1 cellular context compared by ENCODE assay signal in the genomic region with DNA sequence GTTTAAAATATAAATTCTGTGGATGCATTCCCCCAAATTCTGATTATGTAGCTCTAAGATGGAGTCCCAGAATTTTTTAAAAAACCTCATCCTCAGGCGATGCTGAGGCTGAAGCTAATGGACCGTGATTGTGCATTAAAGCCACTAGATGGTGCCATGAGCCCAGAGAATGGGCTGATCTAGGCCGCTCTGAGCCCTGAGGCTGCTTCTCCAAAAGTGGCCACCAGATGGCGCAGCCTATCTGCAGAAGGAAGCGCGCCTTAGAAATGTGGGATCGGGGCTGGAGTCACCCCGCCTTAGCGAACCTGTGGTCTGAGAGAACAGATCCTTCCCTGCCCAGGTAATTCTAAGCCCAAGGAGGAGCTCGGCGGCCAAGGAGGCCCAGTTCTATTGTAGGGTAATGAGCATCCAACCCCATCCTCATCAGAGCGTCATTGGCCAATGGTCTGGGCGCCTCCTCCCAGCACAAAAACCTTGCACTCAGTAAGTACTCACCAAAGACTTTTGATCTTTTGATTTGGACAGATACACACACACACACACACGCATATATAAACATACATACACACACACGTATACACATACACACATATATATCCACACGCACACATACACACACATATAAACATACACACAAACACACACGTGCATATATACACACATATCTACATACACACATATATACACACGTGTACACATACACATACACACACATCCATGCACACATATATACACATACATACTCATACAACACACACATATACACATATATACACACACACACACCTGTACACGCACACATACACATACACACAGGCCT.
A peak's percentile ranks its signal among the peaks of the same experiment; 100 is the strongest.
TF ChIP-seq lines count a peak whose summit lies in the region.

No MANE protein-coding gene starts in this region.

TF ChIP-seq in HEK293, 187 proteins besides CTCF, POLR2A, EP300 and RAD21 (continued from another document and continues in another):
- TF ChIP-seq, protein P1, sequence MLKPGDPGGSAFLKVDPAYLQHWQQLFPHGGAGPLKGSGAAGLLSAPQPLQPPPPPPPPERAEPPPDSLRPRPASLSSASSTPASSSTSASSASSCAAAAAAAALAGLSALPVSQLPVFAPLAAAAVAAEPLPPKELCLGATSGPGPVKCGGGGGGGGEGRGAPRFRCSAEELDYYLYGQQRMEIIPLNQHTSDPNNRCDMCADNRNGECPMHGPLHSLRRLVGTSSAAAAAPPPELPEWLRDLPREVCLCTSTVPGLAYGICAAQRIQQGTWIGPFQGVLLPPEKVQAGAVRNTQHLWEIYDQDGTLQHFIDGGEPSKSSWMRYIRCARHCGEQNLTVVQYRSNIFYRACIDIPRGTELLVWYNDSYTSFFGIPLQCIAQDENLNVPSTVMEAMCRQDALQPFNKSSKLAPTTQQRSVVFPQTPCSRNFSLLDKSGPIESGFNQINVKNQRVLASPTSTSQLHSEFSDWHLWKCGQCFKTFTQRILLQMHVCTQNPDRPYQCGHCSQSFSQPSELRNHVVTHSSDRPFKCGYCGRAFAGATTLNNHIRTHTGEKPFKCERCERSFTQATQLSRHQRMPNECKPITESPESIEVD (tag by site-specific recombination; IDR thresholded peaks at IDR 0.05): no peak
- TF ChIP-seq, protein P2, sequence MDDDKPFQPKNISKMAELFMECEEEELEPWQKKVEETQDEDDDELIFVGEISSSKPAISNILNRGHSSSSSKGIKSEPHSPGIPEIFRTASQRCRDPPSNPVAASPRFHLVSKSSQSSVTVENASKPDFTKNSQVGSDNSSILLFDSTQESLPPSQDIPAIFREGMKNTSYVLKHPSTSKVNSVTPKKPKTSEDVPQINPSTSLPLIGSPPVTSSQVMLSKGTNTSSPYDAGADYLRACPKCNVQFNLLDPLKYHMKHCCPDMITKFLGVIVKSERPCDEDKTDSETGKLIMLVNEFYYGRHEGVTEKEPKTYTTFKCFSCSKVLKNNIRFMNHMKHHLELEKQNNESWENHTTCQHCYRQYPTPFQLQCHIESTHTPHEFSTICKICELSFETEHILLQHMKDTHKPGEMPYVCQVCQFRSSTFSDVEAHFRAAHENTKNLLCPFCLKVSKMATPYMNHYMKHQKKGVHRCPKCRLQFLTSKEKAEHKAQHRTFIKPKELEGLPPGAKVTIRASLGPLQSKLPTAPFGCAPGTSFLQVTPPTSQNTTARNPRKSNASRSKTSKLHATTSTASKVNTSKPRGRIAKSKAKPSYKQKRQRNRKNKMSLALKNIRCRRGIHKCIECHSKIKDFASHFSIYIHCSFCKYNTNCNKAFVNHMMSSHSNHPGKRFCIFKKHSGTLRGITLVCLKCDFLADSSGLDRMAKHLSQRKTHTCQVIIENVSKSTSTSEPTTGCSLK (tag by site-specific recombination; IDR thresholded peaks at IDR 0.05): no peak
- TF ChIP-seq ZNF274 (IDR thresholded peaks at IDR 0.05; ENCODE audit: low read length): no peak
- no peak for TF ChIP-seq ZNF274 (tag by site-specific recombination; IDR thresholded peaks at IDR 0.05; ENCODE audit: borderline replicate concordance)
- TF ChIP-seq ZNF677 (tag by site-specific recombination; IDR thresholded peaks at IDR 0.05): no peak
- no peak for TF ChIP-seq WT1 (tag by site-specific recombination; IDR thresholded peaks at IDR 0.05)
- TF ChIP-seq ZSCAN30 (tag by site-specific recombination; IDR thresholded peaks at IDR 0.05): peak; percentile 78
- TF ChIP-seq ZNF521 (tag by site-specific recombination; IDR thresholded peaks at IDR 0.05): no peak
- peak; percentile 89; the same call in 1 of the 2 replicates for TF ChIP-seq ZNF660 (tag by site-specific recombination; IDR thresholded peaks at IDR 0.05)
- TF ChIP-seq ZNF510 (tag by site-specific recombination; IDR thresholded peaks at IDR 0.05; ENCODE audit: insufficient replicate concordance): no peak
- no peak for TF ChIP-seq KLF1 (tag by site-specific recombination; IDR thresholded peaks at IDR 0.05)
- no peak for TF ChIP-seq ZNF433 (tag by site-specific recombination; IDR thresholded peaks at IDR 0.05; ENCODE audit: low read depth)
- peak; percentile 35; the same call in 1 of the 2 replicates for TF ChIP-seq ZNF335 (tag by site-specific recombination; conservative IDR thresholded peaks at IDR 0.05)
- TF ChIP-seq ZNF146 (tag by site-specific recombination; IDR thresholded peaks at IDR 0.05): no peak
- no peak for TF ChIP-seq ZNF324 (tag by site-specific recombination; IDR thresholded peaks at IDR 0.05)
- no peak for TF ChIP-seq ZEB2 (tag by site-specific recombination; IDR thresholded peaks at IDR 0.05)
- no peak for TF ChIP-seq ZNF174 (tag by site-specific recombination; IDR thresholded peaks at IDR 0.05)
- TF ChIP-seq MZF1 (tag by site-specific recombination; IDR thresholded peaks at IDR 0.05; ENCODE audit: borderline replicate concordance): no peak
- TF ChIP-seq HOXA7 (CRISPR knock-in tag; IDR thresholded peaks at IDR 0.05; ENCODE audit: borderline replicate concordance): no peak
- TF ChIP-seq, protein P3, sequence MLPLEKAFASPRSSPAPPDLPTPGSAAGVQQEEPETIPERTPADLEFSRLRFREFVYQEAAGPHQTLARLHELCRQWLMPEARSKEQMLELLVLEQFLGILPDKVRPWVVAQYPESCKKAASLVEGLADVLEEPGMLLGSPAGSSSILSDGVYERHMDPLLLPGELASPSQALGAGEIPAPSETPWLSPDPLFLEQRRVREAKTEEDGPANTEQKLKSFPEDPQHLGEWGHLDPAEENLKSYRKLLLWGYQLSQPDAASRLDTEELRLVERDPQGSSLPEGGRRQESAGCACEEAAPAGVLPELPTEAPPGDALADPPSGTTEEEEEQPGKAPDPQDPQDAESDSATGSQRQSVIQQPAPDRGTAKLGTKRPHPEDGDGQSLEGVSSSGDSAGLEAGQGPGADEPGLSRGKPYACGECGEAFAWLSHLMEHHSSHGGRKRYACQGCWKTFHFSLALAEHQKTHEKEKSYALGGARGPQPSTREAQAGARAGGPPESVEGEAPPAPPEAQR (tag by site-specific recombination; IDR thresholded peaks at IDR 0.05): no peak
- TF ChIP-seq ZNF623 (tag by site-specific recombination; IDR thresholded peaks at IDR 0.05): peak; percentile 9; the same call in 1 of the 2 replicates
- TF ChIP-seq ZNF133 (tag by site-specific recombination; IDR thresholded peaks at IDR 0.05): no peak
- TF ChIP-seq, protein P4, sequence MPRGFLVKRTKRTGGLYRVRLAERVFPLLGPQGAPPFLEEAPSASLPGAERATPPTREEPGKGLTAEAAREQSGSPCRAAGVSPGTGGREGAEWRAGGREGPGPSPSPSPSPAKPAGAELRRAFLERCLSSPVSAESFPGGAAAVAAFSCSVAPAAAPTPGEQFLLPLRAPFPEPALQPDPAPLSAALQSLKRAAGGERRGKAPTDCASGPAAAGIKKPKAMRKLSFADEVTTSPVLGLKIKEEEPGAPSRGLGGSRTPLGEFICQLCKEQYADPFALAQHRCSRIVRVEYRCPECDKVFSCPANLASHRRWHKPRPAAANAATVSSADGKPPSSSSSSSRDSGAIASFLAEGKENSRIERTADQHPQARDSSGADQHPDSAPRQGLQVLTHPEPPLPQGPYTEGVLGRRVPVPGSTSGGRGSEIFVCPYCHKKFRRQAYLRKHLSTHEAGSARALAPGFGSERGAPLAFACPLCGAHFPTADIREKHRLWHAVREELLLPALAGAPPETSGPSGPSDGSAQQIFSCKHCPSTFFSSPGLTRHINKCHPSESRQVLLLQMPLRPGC (tag by site-specific recombination; IDR thresholded peaks at IDR 0.05): no peak
- no peak for TF ChIP-seq ZBTB48 (tag by site-specific recombination; IDR thresholded peaks at IDR 0.05)
- TF ChIP-seq BCL11B (tag by site-specific recombination; IDR thresholded peaks at IDR 0.05; ENCODE audit: low read depth): no peak
- TF ChIP-seq, protein P5, sequence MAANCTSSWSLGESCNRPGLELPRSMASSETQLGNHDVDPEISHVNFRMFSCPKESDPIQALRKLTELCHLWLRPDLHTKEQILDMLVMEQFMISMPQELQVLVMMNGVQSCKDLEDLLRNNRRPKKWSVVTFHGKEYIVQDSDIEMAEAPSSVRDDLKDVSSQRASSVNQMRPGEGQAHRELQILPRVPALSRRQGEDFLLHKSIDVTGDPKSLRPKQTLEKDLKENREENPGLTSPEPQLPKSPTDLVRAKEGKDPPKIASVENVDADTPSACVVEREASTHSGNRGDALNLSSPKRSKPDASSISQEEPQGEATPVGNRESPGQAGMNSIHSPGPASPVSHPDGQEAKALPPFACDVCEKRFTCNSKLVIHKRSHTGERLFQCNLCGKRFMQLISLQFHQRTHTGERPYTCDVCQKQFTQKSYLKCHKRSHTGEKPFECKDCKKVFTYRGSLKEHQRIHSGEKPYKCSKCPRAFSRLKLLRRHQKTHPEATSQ (tag by site-specific recombination; IDR thresholded peaks at IDR 0.05): no peak
- peak; percentile 99 for TF ChIP-seq ZNF654 (tag by site-specific recombination; IDR thresholded peaks at IDR 0.05; ENCODE audit: low read depth)
- no peak for TF ChIP-seq SP2 (tag by site-specific recombination; IDR thresholded peaks at IDR 0.05)
- no peak for TF ChIP-seq KLF8 (tag by site-specific recombination; IDR thresholded peaks at IDR 0.05)
- 0 out of 2 replicates have a peak, but pooled peaks have one; percentile 41 for TF ChIP-seq SP7 (tag by site-specific recombination; IDR thresholded peaks at IDR 0.05)
- TF ChIP-seq ZBTB17 (tag by site-specific recombination; IDR thresholded peaks at IDR 0.05): peak; percentile 22; the same call in 1 of the 2 replicates
- TF ChIP-seq ZXDB (tag by site-specific recombination; IDR thresholded peaks at IDR 0.05): no peak
- TF ChIP-seq, protein P6, sequence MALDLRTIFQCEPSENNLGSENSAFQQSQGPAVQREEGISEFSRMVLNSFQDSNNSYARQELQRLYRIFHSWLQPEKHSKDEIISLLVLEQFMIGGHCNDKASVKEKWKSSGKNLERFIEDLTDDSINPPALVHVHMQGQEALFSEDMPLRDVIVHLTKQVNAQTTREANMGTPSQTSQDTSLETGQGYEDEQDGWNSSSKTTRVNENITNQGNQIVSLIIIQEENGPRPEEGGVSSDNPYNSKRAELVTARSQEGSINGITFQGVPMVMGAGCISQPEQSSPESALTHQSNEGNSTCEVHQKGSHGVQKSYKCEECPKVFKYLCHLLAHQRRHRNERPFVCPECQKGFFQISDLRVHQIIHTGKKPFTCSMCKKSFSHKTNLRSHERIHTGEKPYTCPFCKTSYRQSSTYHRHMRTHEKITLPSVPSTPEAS (tag by site-specific recombination; IDR thresholded peaks at IDR 0.05): no peak
- TF ChIP-seq HOXC10 (CRISPR knock-in tag; IDR thresholded peaks at IDR 0.05): no peak
- no peak for TF ChIP-seq GLIS1 (tag by site-specific recombination; IDR thresholded peaks at IDR 0.05)
- TF ChIP-seq ZNF121 (tag by site-specific recombination; IDR thresholded peaks at IDR 0.05): no peak
- TF ChIP-seq SALL2 (tag by site-specific recombination; IDR thresholded peaks at IDR 0.05; ENCODE audit: borderline replicate concordance): no peak
- TF ChIP-seq GLI4 (tag by site-specific recombination; IDR thresholded peaks at IDR 0.05): no peak
- TF ChIP-seq ZNF223 (tag by site-specific recombination; IDR thresholded peaks at IDR 0.05): no peak
- TF ChIP-seq, protein P7, sequence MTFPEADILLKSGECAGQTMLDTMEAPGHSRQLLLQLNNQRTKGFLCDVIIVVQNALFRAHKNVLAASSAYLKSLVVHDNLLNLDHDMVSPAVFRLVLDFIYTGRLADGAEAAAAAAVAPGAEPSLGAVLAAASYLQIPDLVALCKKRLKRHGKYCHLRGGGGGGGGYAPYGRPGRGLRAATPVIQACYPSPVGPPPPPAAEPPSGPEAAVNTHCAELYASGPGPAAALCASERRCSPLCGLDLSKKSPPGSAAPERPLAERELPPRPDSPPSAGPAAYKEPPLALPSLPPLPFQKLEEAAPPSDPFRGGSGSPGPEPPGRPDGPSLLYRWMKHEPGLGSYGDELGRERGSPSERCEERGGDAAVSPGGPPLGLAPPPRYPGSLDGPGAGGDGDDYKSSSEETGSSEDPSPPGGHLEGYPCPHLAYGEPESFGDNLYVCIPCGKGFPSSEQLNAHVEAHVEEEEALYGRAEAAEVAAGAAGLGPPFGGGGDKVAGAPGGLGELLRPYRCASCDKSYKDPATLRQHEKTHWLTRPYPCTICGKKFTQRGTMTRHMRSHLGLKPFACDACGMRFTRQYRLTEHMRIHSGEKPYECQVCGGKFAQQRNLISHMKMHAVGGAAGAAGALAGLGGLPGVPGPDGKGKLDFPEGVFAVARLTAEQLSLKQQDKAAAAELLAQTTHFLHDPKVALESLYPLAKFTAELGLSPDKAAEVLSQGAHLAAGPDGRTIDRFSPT (tag by site-specific recombination; IDR thresholded peaks at IDR 0.05): no peak
- TF ChIP-seq, protein P8, sequence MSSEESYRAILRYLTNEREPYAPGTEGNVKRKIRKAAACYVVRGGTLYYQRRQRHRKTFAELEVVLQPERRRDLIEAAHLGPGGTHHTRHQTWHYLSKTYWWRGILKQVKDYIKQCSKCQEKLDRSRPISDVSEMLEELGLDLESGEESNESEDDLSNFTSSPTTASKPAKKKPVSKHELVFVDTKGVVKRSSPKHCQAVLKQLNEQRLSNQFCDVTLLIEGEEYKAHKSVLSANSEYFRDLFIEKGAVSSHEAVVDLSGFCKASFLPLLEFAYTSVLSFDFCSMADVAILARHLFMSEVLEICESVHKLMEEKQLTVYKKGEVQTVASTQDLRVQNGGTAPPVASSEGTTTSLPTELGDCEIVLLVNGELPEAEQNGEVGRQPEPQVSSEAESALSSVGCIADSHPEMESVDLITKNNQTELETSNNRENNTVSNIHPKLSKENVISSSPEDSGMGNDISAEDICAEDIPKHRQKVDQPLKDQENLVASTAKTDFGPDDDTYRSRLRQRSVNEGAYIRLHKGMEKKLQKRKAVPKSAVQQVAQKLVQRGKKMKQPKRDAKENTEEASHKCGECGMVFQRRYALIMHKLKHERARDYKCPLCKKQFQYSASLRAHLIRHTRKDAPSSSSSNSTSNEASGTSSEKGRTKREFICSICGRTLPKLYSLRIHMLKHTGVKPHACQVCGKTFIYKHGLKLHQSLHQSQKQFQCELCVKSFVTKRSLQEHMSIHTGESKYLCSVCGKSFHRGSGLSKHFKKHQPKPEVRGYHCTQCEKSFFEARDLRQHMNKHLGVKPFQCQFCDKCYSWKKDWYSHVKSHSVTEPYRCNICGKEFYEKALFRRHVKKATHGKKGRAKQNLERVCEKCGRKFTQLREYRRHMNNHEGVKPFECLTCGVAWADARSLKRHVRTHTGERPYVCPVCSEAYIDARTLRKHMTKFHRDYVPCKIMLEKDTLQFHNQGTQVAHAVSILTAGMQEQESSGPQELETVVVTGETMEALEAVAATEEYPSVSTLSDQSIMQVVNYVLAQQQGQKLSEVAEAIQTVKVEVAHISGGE (tag by site-specific recombination; conservative IDR thresholded peaks at IDR 0.05; ENCODE audit: low read depth): no peak
- TF ChIP-seq, protein P9, sequence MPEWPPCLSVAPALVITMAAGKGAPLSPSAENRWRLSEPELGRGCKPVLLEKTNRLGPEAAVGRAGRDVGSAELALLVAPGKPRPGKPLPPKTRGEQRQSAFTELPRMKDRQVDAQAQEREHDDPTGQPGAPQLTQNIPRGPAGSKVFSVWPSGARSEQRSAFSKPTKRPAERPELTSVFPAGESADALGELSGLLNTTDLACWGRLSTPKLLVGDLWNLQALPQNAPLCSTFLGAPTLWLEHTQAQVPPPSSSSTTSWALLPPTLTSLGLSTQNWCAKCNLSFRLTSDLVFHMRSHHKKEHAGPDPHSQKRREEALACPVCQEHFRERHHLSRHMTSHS (tag by site-specific recombination; IDR thresholded peaks at IDR 0.05): no peak
- TF ChIP-seq HOXD13 (CRISPR knock-in tag; IDR thresholded peaks at IDR 0.05; ENCODE audit: borderline replicate concordance): no peak
- no peak for TF ChIP-seq ZNF248 (tag by site-specific recombination; IDR thresholded peaks at IDR 0.05)
- TF ChIP-seq ZNF2 (tag by site-specific recombination; IDR thresholded peaks at IDR 0.05): peak; percentile 68
